Comparison of ENCODE assay signal across 8 cellular contexts in genomic region chr20:4814696-4815252, GRCh38. TPM values are rescaled to one million over a fixed set of nuclear protein-coding genes. Genes with fewer than 3 reads are reported as not detected.
DNase-seq lines count a peak whose midpoint lies in the region; ATAC-seq and TF ChIP-seq lines count a peak whose summit lies in the region.

No MANE protein-coding gene starts in this region.

- H3K27me3 ChIP-seq in OCI-LY3 (ENCODE audit: low read depth, low read length) = no peaks in the 10 kb centered on the region
- H3K27me3 ChIP-seq in stomach smooth muscle (ENCODE audit: control insufficient read depth in 1 of 2, insufficient read depth in 2 of 2, low read length in 2 of 2) = no peaks in the 10 kb centered on the region
- H3K27me3 ChIP-seq in mammary epithelial cell (ENCODE audit: insufficient read depth, low read length) = peaks cover 3% of the 10 kb centered on the region

- peaks cover 3% of the 10 kb centered on the region for H3K36me3 Mint-ChIP-seq in activated naive CD4-positive, alpha-beta T cell treated with anti-CD3 and anti-CD28 coated beads, Interleukin-2, amount 50 U/mL, for 24 hours

- dilution Hi-C loops in mammary epithelial cell (cut with HindIII; ENCODE audit: low sequenced_read_pairs) = no loop called here

- peaks cover 39% of the 10 kb centered on the region for H4K20me1 ChIP-seq in OCI-LY3 (ENCODE audit: insufficient read depth, low read length)
- no peaks in the 10 kb centered on the region for H4K20me1 ChIP-seq in mammary epithelial cell (ENCODE audit: insufficient read depth, low read length)

- peak; percentile 17 for TF ChIP-seq CTCF in GM13977 (IDR thresholded peaks at IDR 0.05; ENCODE audit: extremely low read depth, insufficient read depth, missing control alignments)
- peak; percentile 23 for TF ChIP-seq CTCF in OCI-LY3 (IDR thresholded peaks at IDR 0.05; ENCODE audit: low read depth, low read length)
- TF ChIP-seq CTCF in mucosa of descending colon (IDR thresholded peaks at IDR 0.05) = no peak
- TF ChIP-seq CTCF in mammary epithelial cell (conservative IDR thresholded peaks at IDR 0.05 in 1 of 2, IDR thresholded peaks at IDR 0.05 in 1 of 2; ENCODE audit: extremely low read depth in 1 of 2, insufficient read depth in 1 of 2, low read depth in 1 of 2, low read length in 2 of 2) = no peak

- no peak overlapping the region for H2AFZ ChIP-seq in OCI-LY3 (ENCODE audit: low read depth, low read length)
- no peak overlapping the region for H2AFZ ChIP-seq in mammary epithelial cell (ENCODE audit: low read depth, low read length)

- peaks cover 87% of the 10 kb centered on the region for H3K4me1 Mint-ChIP-seq in activated naive CD4-positive, alpha-beta T cell treated with anti-CD3 and anti-CD28 coated beads, Interleukin-2, amount 50 U/mL, for 24 hours

- H3K79me2 ChIP-seq in OCI-LY3 (ENCODE audit: low read length) = peaks cover 92% of the 10 kb centered on the region
- no peaks in the 10 kb centered on the region for H3K79me2 ChIP-seq in mammary epithelial cell (ENCODE audit: insufficient read depth, low read length)

- WGBS in mammary epithelial cell (ENCODE audit: low coverage, missing lambda C conversion rate) = 69% methylated on average over 14 of the region's 20 CpGs

- H3K4me3 Mint-ChIP-seq in activated naive CD4-positive, alpha-beta T cell treated with anti-CD3 and anti-CD28 coated beads, Interleukin-2, amount 50 U/mL, for 24 hours = peak overlapping the region; percentile 84

- DNase-seq in GM13977 (ENCODE audit: low spot score) = peak; percentile 75
- peak; percentile 52 to 79 (median 53) for DNase-seq in mucosa of descending colon
- DNase-seq in DMS 273 treated with DMSO at 0.1 percent for 48 hours (lab: John Stamatoyannopoulos, UW) = no peak
- DNase-seq in mammary epithelial cell = no peak

- peak overlapping the region; percentile 77 for H3K4me3 ChIP-seq in OCI-LY3 (ENCODE audit: low read length)
- no peak overlapping the region for H3K4me3 ChIP-seq in mucosa of descending colon
- H3K4me3 ChIP-seq in stomach smooth muscle (ENCODE audit: low read length in 2 of 2) = no peak overlapping the region
- no peak overlapping the region for H3K4me3 ChIP-seq in mammary epithelial cell (replicated peaks in 1 of 3; ENCODE audit: insufficient read depth in 1 of 3, low read depth in 2 of 3, low read length in 3 of 3)

- no peaks in the 10 kb centered on the region for H3K27me3 Mint-ChIP-seq in activated naive CD4-positive, alpha-beta T cell treated with anti-CD3 and anti-CD28 coated beads, Interleukin-2, amount 50 U/mL, for 24 hours

- H3K36me3 ChIP-seq in OCI-LY3 (replicated peaks; ENCODE audit: low read depth, low read length) (peaks cover 78% of the 10 kb centered on the region), mucosa of descending colon (ENCODE audit: low read depth) (no peaks in the 10 kb centered on the region), stomach smooth muscle (ENCODE audit: control insufficient read depth in 2 of 2, insufficient read depth in 2 of 2, low read length in 2 of 2) (no peaks in the 10 kb centered on the region), mammary epithelial cell (ENCODE audit: insufficient read depth, low read length) (no peaks in the 10 kb centered on the region)

- no peaks in the 10 kb centered on the region for H3K9me3 Mint-ChIP-seq in activated naive CD4-positive, alpha-beta T cell treated with anti-CD3 and anti-CD28 coated beads, Interleukin-2, amount 50 U/mL, for 24 hours

- BruUV-seq in mammary epithelial cell (replicated peaks; lab: Mats Ljungman, UMichigan) = no TSS peak

- H3K27ac ChIP-seq in OCI-LY3 (ENCODE audit: low read length) (peak overlapping the region; percentile 95), stomach smooth muscle (ENCODE audit: low read length) (peak overlapping the region; percentile 55), mammary epithelial cell (ENCODE audit: insufficient read depth, low read depth, low read length) (no peak overlapping the region)

- peak overlapping the region; percentile 97 for H3K9ac ChIP-seq in OCI-LY3 (ENCODE audit: low read length)
- peak overlapping the region; percentile 21 to 32 for H3K9ac ChIP-seq in stomach smooth muscle (ENCODE audit: low read length in 2 of 2)
- no peak overlapping the region for H3K9ac ChIP-seq in mammary epithelial cell (ENCODE audit: insufficient read depth, low read length)

- H3K9me3 ChIP-seq in OCI-LY3 (ENCODE audit: insufficient read depth, low read length) (no peaks in the 10 kb centered on the region), mucosa of descending colon (no peaks in the 10 kb centered on the region), stomach smooth muscle (ENCODE audit: control insufficient read depth in 2 of 2, low read length in 2 of 2) (no peaks in the 10 kb centered on the region), mammary epithelial cell (replicated peaks; ENCODE audit: insufficient read depth, low read length) (no peaks in the 10 kb centered on the region)

- ATAC-seq in HG02623 (IDR thresholded peaks at IDR 0.05; ENCODE audit: unreplicated experiment) = peak; percentile 36
- ATAC-seq in mucosa of descending colon = peak; percentile 59

- H3K4me1 ChIP-seq in OCI-LY3 (ENCODE audit: low read length) = peaks cover 96% of the 10 kb centered on the region
- H3K4me1 ChIP-seq in mucosa of descending colon (ENCODE audit: low read depth) = no peaks in the 10 kb centered on the region
- H3K4me1 ChIP-seq in stomach smooth muscle (ENCODE audit: control insufficient read depth, insufficient read depth, low read length) = peaks cover 16% of the 10 kb centered on the region
- H3K4me1 ChIP-seq in mammary epithelial cell (ENCODE audit: insufficient read depth, low read length) = no peaks in the 10 kb centered on the region

- intact Hi-C loops in mucosa of descending colon (cut with DNase I, micrococcal nuclease) = no loop called here
- intact Hi-C loops in mammary epithelial cell (cut with micrococcal nuclease) = no loop called here

- peak overlapping the region; percentile 99 for H3K27ac Mint-ChIP-seq in activated naive CD4-positive, alpha-beta T cell treated with anti-CD3 and anti-CD28 coated beads, Interleukin-2, amount 50 U/mL, for 24 hours

- H3K4me2 ChIP-seq in OCI-LY3 (ENCODE audit: low read length) (peak overlapping the region; percentile 94), mammary epithelial cell (ENCODE audit: insufficient read depth, low read depth, low read length) (no peak overlapping the region)

- CTCF ChIA-PET in mammary epithelial cell (lab: Charles Lee; ENCODE audit: low non-redundant PET) = no interaction called here

- in situ Hi-C loops in GM13977 (cut with MboI; ENCODE audit: low pct_unique_long_range_greater_than_20kb, low sequenced_read_pairs, unreplicated experiment) (no loop called here), mammary epithelial cell (cut with MboI; ENCODE audit: low sequenced_read_pairs in 2 of 2) (no loop called here)

RNA-seq across cellular contexts. Expression of gene RASSF2, which starts 8.6 kb away (rescaled TPM):
- total RNA-seq in mucosa of descending colon (10 to 100 TPM in 1 of 3 donors, 1 to 10 TPM in 2; 2.6 to 10.2 (median 9.0) TPM), mammary epithelial cell (under 1 TPM; under 0.01 to 0.24 TPM)
- polyA plus RNA-seq in mammary epithelial cell = 0.03 TPM
- polyA minus RNA-seq in mammary epithelial cell = not detected

Comparison
In these comparisons a context has a peak if more than half of its experiments do, and no peak if none do; other contexts are left out.
1. DNase-seq: peak in GM13977 (single experiment) and mucosa of descending colon (3 of 3); none in DMS 273 treated with DMSO at 0.1 percent for 48 hours (single experiment) and mammary epithelial cell (single experiment).
2. CTCF ChIP-seq: peak in GM13977 (single experiment) and OCI-LY3 (single experiment); none in mucosa of descending colon (single experiment) and mammary epithelial cell (0 of 2).